28 cellular contexts compared by ENCODE assay signal in the genomic region with DNA sequence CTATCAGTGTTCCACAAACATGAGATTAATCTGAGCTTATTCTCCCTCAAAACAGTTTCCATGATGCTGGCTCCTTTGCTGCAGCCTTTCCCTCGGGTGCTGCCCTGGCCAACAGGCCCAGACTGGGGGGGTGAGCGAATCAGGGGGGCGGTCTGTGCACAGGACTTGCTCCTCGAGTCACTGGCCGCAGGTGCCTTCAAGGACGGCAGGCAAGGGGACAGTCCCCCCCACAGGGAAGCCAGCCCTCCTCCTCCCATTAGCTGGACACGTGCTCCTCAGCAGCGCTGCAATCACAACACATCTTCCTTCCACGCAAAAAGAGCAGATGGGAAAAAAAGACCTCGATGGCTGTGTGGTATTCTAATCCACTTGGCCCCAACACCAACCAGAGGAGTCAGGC. TPM values are rescaled to one million over a fixed set of nuclear protein-coding genes. Genes with fewer than 3 reads are reported as not detected.
"Had no signal": no experiment of that assay in that cellular context is flagged by ENCODE, and none has a peak within 500 bp of the region (broad histone marks: within the 10 kb centered on the region; RNA-seq: fewer than 3 reads in every experiment).

No MANE protein-coding gene starts in this region.

- DNase-seq: activated CD4-positive, alpha-beta T cell treated with anti-CD3 and anti-CD28 coated beads, Interleukin-2, amount 50 U/mL, for 1 hour; activated CD4-positive, CD25-positive, alpha-beta regulatory T cell treated with anti-CD3 and anti-CD28 coated beads, Interleukin-2, amount 50 U/mL, for 72 hours; activated CD8-positive, alpha-beta memory T cell treated with anti-CD3 and anti-CD28 coated beads, Interleukin-2, amount 50 U/mL, for 4 hours; activated effector memory CD4-positive, alpha-beta T cell treated with anti-CD3 and anti-CD28 coated beads, Interleukin-2, amount 50 U/mL, for 16 hours; activated T-cell treated with anti-CD3 and anti-CD28 coated beads, Interleukin-2, amount 50 U/mL, for 48 hours; adrenal gland; effector CD4-positive, alpha-beta T cell; heart right ventricle; kidney glomerular epithelial cell; left ventricle myocardium inferior; mammary epithelial cell; naive B cell; psoas muscle; spleen; stimulated activated naive CD4-positive, alpha-beta T cell; tibial artery; uterus had no signal

- H3K9me3 Mint-ChIP-seq: activated naive CD4-positive, alpha-beta T cell treated with anti-CD3 and anti-CD28 coated beads, Interleukin-2, amount 50 U/mL, for 72 hours; naive B cell; neural progenitor cell had no signal

- H3K27ac Mint-ChIP-seq: neural progenitor cell had no signal

- H3K27me3 Mint-ChIP-seq: naive B cell had no signal

- ATAC-seq: activated naive CD4-positive, alpha-beta T cell treated with anti-CD3 and anti-CD28 coated beads, Interleukin-2, amount 50 U/mL, for 72 hours; esophagus mucosa; gastroesophageal sphincter; heart right ventricle; psoas muscle; sciatic nerve had no signal

- H3K27ac ChIP-seq: heart right ventricle, left ventricle myocardium inferior, neural progenitor cell, psoas muscle, spleen, tibial artery, uterus had no signal

- H3K4me1 ChIP-seq: neural progenitor cell, uterus had no signal

- H3K9me3 ChIP-seq: adrenal gland, gastroesophageal sphincter, heart right ventricle, left ventricle myocardium inferior, psoas muscle, spleen, tibial artery, uterus had no signal

- H3K27me3 ChIP-seq: adrenal gland, gastroesophageal sphincter, heart right ventricle, neural progenitor cell, spleen, tibial artery, uterus had no signal

- H3K4me3 Mint-ChIP-seq: naive B cell, neural progenitor cell had no signal

- H3K4me3 ChIP-seq: adrenal gland, gastroesophageal sphincter, heart right ventricle, left ventricle myocardium inferior, neural progenitor cell, psoas muscle, spleen, tibial artery, uterus had no signal

- H3K36me3 ChIP-seq: neural progenitor cell, uterus had no signal

RNA-seq across cellular contexts. Expression of a gene that starts 29.8 kb away (rescaled TPM):
- total RNA-seq: bronchial epithelial cell; cerebellum; esophagus mucosa; gastroesophageal sphincter; mammary epithelial cell; osteocyte; psoas muscle; T-helper 1 cell treated with Interleukin-12 subunit alpha and Interleukin-12 subunit beta and Interleukin-4 antibody, amounts not matched to agents 30 ng/mL and 1 ng/mL, for 36 hours; uterus had no signal
- polyA plus RNA-seq: heart right ventricle, mammary epithelial cell had no signal

RNA-seq across cellular contexts. Expression of a gene that starts 48.4 kb away (rescaled TPM):
- total RNA-seq: activated naive CD4-positive, alpha-beta T cell treated with anti-CD3 and anti-CD28 coated beads, Interleukin-2, amount 50 U/mL, for 72 hours; esophagus mucosa; heart right ventricle; left ventricle myocardium inferior; mononuclear cell; psoas muscle; spleen; subcutaneous adipose tissue; T-helper 1 cell treated with Interleukin-12 subunit alpha and Interleukin-12 subunit beta and Interleukin-4 antibody, amounts not matched to agents 30 ng/mL and 1 ng/mL, for 36 hours had no signal
- polyA plus RNA-seq: mammary epithelial cell, psoas muscle had no signal
